ENCODE assay signal across 18 cellular contexts in the genomic region with DNA sequence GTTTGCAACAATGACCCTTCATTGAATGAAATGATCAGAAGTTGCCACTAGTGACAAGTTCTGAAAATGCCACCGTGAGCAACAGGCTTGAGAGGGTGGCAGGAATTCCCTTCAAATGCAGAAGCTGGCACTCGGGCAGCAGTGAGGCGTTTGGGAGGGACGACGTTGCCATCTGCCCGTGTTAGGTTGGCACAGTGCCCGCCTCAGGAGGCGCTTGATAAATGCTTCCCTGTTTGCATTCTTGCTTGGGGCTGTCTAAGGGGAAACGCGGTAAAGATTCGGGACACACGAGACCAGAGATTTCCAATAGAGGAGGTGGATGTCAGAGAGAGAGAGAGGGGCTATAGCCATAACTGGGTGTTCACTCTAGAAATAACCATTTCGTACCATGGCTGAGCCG.
"Had no signal": no experiment of that assay in that cellular context is flagged by ENCODE, and none has a peak within 500 bp of the region (broad histone marks: within the 10 kb centered on the region; RNA-seq: fewer than 3 reads in every experiment).

No MANE protein-coding gene starts in this region.

- H3K4me3 Mint-ChIP-seq: activated CD4-positive, alpha-beta memory T cell treated with anti-CD3 and anti-CD28 coated beads, Interleukin-2, amount 10 ng/mL, durations not matched to agents 7 days and 5 days; activated naive CD8-positive, alpha-beta T cell treated with anti-CD3 and anti-CD28 coated beads, Interleukin-2, amount 50 U/mL, for 24 hours; activated T-cell treated with anti-CD3 and anti-CD28 coated beads, Interleukin-2, amount 50 U/mL, for 72 hours; nephron; stimulated activated memory B cell treated with anti-CD40 and anti-IgM and Interleukin-4, amounts not matched to agents 10 μg/mL and 1 μg/mL and 100 μg/mL, for 72 hours had no signal

- H3K36me3 Mint-ChIP-seq: stimulated activated memory B cell treated with anti-CD40 and anti-IgM and Interleukin-4, amounts not matched to agents 10 μg/mL and 1 μg/mL and 100 μg/mL, for 72 hours had no signal

- H3K9me3 Mint-ChIP-seq: activated CD4-positive, alpha-beta memory T cell treated with anti-CD3 and anti-CD28 coated beads, Interleukin-2, amount 10 ng/mL, durations not matched to agents 7 days and 5 days; activated naive CD8-positive, alpha-beta T cell treated with anti-CD3 and anti-CD28 coated beads, Interleukin-2, amount 50 U/mL, for 24 hours; activated T-cell treated with anti-CD3 and anti-CD28 coated beads, Interleukin-2, amount 50 U/mL, for 72 hours; nephron; stimulated activated memory B cell treated with anti-CD40 and anti-IgM and Interleukin-4, amounts not matched to agents 10 μg/mL and 1 μg/mL and 100 μg/mL, for 72 hours had no signal

- H3K27me3 Mint-ChIP-seq: activated naive CD8-positive, alpha-beta T cell treated with anti-CD3 and anti-CD28 coated beads, Interleukin-2, amount 50 U/mL, for 24 hours had no signal

- H3K4me1 ChIP-seq: gastrocnemius medialis, heart right ventricle, left lung, psoas muscle, right lobe of liver, tibial artery, vagina had no signal

- DNase-seq: activated CD4-positive, alpha-beta memory T cell treated with anti-CD3 and anti-CD28 coated beads, Interleukin-2, amount 10 ng/mL, durations not matched to agents 7 days and 5 days; activated naive CD4-positive, alpha-beta T cell treated with Interleukin-2 at 50 U/mL for 16 hours; activated naive CD8-positive, alpha-beta T cell treated with anti-CD3 and anti-CD28 coated beads, Interleukin-2, amount 50 U/mL, for 24 hours; activated T-cell treated with anti-CD3 and anti-CD28 coated beads, Interleukin-2, amount 50 U/mL, for 72 hours; cortex of kidney; effector CD8-positive, alpha-beta T cell; gastrocnemius medialis; heart right ventricle; mesenchymal stem cell; psoas muscle; right lobe of liver; tibial artery had no signal

- H3K9me3 ChIP-seq: gastrocnemius medialis, heart right ventricle, left lung, psoas muscle, right lobe of liver, tibial artery, vagina had no signal

- H3K4me1 Mint-ChIP-seq: activated CD4-positive, alpha-beta memory T cell treated with anti-CD3 and anti-CD28 coated beads, Interleukin-2, amount 10 ng/mL, durations not matched to agents 7 days and 5 days; activated naive CD8-positive, alpha-beta T cell treated with anti-CD3 and anti-CD28 coated beads, Interleukin-2, amount 50 U/mL, for 24 hours; nephron; stimulated activated memory B cell treated with anti-CD40 and anti-IgM and Interleukin-4, amounts not matched to agents 10 μg/mL and 1 μg/mL and 100 μg/mL, for 72 hours had no signal

- H3K4me3 ChIP-seq: cardiac muscle cell, gastrocnemius medialis, heart right ventricle, left lung, psoas muscle, right lobe of liver, tibial artery, vagina had no signal

- H3K27ac ChIP-seq: cardiac muscle cell, gastrocnemius medialis, heart right ventricle, left lung, psoas muscle, right lobe of liver, tibial artery, vagina, VCaP had no signal

- H3K27me3 ChIP-seq: cardiac muscle cell, gastrocnemius medialis, right lobe of liver, vagina had no signal

- H3K36me3 ChIP-seq: cardiac muscle cell, gastrocnemius medialis, heart right ventricle, left lung, right lobe of liver, tibial artery, vagina had no signal

- H3K27ac Mint-ChIP-seq: activated CD4-positive, alpha-beta memory T cell treated with anti-CD3 and anti-CD28 coated beads, Interleukin-2, amount 10 ng/mL, durations not matched to agents 7 days and 5 days; activated naive CD8-positive, alpha-beta T cell treated with anti-CD3 and anti-CD28 coated beads, Interleukin-2, amount 50 U/mL, for 24 hours; activated T-cell treated with anti-CD3 and anti-CD28 coated beads, Interleukin-2, amount 50 U/mL, for 72 hours; nephron; stimulated activated memory B cell treated with anti-CD40 and anti-IgM and Interleukin-4, amounts not matched to agents 10 μg/mL and 1 μg/mL and 100 μg/mL, for 72 hours had no signal
